In the genomic region with DNA sequence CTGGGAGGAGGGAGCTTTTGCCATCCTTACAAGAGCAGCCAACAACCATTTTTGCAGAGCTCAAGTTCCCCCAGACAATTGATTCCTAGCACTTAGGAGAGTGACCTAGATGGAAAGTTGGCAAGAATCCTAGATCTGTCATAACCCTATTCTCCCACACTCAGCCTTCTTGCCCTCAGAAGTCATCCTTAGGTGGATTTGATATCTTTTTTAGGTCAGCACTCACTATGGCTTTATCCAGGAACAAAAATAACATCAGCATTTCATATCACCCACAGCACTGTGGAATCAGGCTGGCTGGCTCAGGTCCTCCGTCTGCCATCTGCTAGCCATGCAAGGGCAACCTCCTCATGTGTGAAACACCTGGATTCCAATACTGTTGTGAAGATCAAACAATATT, we compare ENCODE assay signal across 2 cellular contexts.
TF ChIP-seq lines count a peak whose summit lies in the region.

No MANE protein-coding gene starts in this region.

TF ChIP-seq in SK-N-SH, 30 proteins besides CTCF, POLR2A, EP300 and RAD21 (continued from another document):
- TF ChIP-seq, protein P1, sequence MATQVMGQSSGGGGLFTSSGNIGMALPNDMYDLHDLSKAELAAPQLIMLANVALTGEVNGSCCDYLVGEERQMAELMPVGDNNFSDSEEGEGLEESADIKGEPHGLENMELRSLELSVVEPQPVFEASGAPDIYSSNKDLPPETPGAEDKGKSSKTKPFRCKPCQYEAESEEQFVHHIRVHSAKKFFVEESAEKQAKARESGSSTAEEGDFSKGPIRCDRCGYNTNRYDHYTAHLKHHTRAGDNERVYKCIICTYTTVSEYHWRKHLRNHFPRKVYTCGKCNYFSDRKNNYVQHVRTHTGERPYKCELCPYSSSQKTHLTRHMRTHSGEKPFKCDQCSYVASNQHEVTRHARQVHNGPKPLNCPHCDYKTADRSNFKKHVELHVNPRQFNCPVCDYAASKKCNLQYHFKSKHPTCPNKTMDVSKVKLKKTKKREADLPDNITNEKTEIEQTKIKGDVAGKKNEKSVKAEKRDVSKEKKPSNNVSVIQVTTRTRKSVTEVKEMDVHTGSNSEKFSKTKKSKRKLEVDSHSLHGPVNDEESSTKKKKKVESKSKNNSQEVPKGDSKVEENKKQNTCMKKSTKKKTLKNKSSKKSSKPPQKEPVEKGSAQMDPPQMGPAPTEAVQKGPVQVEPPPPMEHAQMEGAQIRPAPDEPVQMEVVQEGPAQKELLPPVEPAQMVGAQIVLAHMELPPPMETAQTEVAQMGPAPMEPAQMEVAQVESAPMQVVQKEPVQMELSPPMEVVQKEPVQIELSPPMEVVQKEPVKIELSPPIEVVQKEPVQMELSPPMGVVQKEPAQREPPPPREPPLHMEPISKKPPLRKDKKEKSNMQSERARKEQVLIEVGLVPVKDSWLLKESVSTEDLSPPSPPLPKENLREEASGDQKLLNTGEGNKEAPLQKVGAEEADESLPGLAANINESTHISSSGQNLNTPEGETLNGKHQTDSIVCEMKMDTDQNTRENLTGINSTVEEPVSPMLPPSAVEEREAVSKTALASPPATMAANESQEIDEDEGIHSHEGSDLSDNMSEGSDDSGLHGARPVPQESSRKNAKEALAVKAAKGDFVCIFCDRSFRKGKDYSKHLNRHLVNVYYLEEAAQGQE (IDR thresholded peaks at IDR 0.05; ENCODE audit: low read depth, low read length), result no peak

TF ChIP-seq in SK-N-SH treated with all-trans-retinoic acid at 6 μM for 48 hours, 23 proteins besides CTCF, POLR2A, EP300 and RAD21 (continued from another document):
- TF ChIP-seq ZNF8 (CRISPR knock-in tag; IDR thresholded peaks at IDR 0.05) (no peak), ZNF565 (CRISPR knock-in tag; conservative IDR thresholded peaks at IDR 0.05; ENCODE audit: low read depth) (no peak), SNAI2 (CRISPR knock-in tag; IDR thresholded peaks at IDR 0.05) (no peak), RARB (CRISPR knock-in tag; IDR thresholded peaks at IDR 0.05) (no peak), ZNF70 (CRISPR knock-in tag; IDR thresholded peaks at IDR 0.05) (no peak), TCF4 (CRISPR knock-in tag; IDR thresholded peaks at IDR 0.05; ENCODE audit: borderline replicate concordance) (no peak)
- TF ChIP-seq, protein P2, sequence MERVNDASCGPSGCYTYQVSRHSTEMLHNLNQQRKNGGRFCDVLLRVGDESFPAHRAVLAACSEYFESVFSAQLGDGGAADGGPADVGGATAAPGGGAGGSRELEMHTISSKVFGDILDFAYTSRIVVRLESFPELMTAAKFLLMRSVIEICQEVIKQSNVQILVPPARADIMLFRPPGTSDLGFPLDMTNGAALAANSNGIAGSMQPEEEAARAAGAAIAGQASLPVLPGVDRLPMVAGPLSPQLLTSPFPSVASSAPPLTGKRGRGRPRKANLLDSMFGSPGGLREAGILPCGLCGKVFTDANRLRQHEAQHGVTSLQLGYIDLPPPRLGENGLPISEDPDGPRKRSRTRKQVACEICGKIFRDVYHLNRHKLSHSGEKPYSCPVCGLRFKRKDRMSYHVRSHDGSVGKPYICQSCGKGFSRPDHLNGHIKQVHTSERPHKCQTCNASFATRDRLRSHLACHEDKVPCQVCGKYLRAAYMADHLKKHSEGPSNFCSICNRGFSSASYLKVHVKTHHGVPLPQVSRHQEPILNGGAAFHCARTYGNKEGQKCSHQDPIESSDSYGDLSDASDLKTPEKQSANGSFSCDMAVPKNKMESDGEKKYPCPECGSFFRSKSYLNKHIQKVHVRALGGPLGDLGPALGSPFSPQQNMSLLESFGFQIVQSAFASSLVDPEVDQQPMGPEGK (CRISPR knock-in tag; IDR thresholded peaks at IDR 0.05; ENCODE audit: borderline replicate concordance), result no peak
- TF ChIP-seq, protein P3, sequence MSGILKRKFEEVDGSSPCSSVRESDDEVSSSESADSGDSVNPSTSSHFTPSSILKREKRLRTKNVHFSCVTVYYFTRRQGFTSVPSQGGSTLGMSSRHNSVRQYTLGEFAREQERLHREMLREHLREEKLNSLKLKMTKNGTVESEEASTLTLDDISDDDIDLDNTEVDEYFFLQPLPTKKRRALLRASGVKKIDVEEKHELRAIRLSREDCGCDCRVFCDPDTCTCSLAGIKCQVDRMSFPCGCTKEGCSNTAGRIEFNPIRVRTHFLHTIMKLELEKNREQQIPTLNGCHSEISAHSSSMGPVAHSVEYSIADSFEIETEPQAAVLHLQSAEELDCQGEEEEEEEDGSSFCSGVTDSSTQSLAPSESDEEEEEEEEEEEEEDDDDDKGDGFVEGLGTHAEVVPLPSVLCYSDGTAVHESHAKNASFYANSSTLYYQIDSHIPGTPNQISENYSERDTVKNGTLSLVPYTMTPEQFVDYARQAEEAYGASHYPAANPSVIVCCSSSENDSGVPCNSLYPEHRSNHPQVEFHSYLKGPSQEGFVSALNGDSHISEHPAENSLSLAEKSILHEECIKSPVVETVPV (CRISPR knock-in tag; IDR thresholded peaks at IDR 0.05), result no peak
